22 cellular contexts compared by ENCODE assay signal in genomic region chr2:39715822-39716221, GRCh38. TPM values are rescaled to one million over a fixed set of nuclear protein-coding genes. Genes with fewer than 3 reads are reported as not detected.
"Had no signal": no experiment of that assay in that cellular context is flagged by ENCODE, and none has a peak within 500 bp of the region (broad histone marks: within the 10 kb centered on the region; RNA-seq: fewer than 3 reads in every experiment).

No MANE protein-coding gene starts in this region.

- ATAC-seq: foreskin keratinocyte, gastroesophageal sphincter, heart left ventricle, left colon, left lobe of liver, left ventricle myocardium superior, lower lobe of right lung, mucosa of descending colon had no signal

- DNase-seq: colonic mucosa; cortex of kidney; effector CD4-positive, alpha-beta T cell; effector memory CD4-positive, alpha-beta T cell; foreskin keratinocyte; heart left ventricle; immature natural killer cell; islet precursor cell; kidney; kidney glomerular epithelial cell; left colon; left ventricle myocardium superior; lower lobe of right lung; mesenchymal stem cell; mucosa of descending colon; naive B cell had no signal

- H3K27ac ChIP-seq: colonic mucosa, esophagus muscularis mucosa, foreskin keratinocyte, gastroesophageal sphincter, hepatocyte, lower lobe of right lung had no signal

RNA-seq across cellular contexts. Expression of gene TMEM178A, which starts 50.1 kb away (rescaled TPM):
- total RNA-seq: dermis microvascular lymphatic vessel endothelial cell, foreskin keratinocyte, lung microvascular endothelial cell had no signal
